In the genomic region with DNA sequence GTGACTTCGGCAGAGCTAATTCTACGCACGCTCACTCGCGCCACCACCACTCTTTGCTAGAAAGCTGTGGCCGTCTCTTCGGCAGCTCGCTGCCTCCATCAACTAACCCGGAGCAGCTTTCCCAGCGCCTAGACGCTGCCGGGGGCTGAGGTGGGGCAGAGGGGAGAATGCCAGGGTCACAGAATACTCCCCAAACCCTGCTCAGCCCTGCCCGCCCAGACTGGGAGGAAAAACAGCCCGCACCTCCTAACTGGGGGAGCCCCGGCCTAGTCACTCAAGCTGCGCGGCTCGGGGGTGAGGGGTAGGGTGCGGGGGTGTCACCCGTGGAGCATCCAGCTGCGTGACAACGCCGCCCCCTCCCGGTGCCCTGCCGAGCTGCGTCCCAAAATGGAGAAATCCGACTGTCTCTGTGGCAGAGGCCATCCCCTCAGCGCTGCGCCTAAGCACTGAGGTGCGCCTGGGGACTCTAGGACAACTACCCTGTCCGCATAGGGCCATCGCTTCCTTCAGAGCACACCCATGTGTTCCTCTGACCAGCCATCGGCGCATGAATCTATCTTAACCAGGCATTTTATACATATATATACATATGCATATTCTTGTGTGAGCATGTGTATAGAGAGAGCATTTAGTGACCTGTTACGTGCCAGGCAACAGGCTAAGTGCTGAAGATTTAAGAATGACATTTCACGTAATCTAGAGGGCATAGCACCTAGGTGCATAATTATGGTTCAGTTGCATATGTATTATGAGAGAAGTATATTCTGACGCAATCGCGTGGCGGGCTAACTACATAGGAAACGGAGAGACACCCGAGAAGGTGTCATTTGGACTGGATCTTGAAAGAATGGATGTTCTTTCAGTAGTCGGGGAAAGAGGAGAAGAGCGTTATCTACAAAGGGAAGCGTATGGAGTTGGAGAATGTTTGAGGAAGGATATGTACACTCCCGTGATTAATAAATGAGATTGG, we compare ENCODE assay signal across 1 cellular context.
TF ChIP-seq lines count a peak whose summit lies in the region.

No MANE protein-coding gene starts in this region.

TF ChIP-seq in HepG2, 621 proteins besides CTCF, POLR2A, EP300 and RAD21 (continued from another document and continues in another):
- TF ChIP-seq, protein P1, sequence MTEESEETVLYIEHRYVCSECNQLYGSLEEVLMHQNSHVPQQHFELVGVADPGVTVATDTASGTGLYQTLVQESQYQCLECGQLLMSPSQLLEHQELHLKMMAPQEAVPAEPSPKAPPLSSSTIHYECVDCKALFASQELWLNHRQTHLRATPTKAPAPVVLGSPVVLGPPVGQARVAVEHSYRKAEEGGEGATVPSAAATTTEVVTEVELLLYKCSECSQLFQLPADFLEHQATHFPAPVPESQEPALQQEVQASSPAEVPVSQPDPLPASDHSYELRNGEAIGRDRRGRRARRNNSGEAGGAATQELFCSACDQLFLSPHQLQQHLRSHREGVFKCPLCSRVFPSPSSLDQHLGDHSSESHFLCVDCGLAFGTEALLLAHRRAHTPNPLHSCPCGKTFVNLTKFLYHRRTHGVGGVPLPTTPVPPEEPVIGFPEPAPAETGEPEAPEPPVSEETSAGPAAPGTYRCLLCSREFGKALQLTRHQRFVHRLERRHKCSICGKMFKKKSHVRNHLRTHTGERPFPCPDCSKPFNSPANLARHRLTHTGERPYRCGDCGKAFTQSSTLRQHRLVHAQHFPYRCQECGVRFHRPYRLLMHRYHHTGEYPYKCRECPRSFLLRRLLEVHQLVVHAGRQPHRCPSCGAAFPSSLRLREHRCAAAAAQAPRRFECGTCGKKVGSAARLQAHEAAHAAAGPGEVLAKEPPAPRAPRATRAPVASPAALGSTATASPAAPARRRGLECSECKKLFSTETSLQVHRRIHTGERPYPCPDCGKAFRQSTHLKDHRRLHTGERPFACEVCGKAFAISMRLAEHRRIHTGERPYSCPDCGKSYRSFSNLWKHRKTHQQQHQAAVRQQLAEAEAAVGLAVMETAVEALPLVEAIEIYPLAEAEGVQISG (CRISPR knock-in tag; IDR thresholded peaks at IDR 0.05), result peak; percentile 11; the same call in 1 of the 2 replicates
- TF ChIP-seq, protein P2, sequence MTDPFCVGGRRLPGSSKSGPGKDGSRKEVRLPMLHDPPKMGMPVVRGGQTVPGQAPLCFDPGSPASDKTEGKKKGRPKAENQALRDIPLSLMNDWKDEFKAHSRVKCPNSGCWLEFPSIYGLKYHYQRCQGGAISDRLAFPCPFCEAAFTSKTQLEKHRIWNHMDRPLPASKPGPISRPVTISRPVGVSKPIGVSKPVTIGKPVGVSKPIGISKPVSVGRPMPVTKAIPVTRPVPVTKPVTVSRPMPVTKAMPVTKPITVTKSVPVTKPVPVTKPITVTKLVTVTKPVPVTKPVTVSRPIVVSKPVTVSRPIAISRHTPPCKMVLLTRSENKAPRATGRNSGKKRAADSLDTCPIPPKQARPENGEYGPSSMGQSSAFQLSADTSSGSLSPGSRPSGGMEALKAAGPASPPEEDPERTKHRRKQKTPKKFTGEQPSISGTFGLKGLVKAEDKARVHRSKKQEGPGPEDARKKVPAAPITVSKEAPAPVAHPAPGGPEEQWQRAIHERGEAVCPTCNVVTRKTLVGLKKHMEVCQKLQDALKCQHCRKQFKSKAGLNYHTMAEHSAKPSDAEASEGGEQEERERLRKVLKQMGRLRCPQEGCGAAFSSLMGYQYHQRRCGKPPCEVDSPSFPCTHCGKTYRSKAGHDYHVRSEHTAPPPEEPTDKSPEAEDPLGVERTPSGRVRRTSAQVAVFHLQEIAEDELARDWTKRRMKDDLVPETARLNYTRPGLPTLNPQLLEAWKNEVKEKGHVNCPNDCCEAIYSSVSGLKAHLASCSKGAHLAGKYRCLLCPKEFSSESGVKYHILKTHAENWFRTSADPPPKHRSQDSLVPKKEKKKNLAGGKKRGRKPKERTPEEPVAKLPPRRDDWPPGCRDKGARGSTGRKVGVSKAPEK (CRISPR knock-in tag; IDR thresholded peaks at IDR 0.05; ENCODE audit: borderline replicate concordance), result 0 out of 2 replicates have a peak, but pooled peaks have one; percentile 40
- TF ChIP-seq STAG1 (CRISPR knock-in tag; IDR thresholded peaks at IDR 0.05) (peak; percentile 76), SKI (IDR thresholded peaks at IDR 0.05; ENCODE audit: partially characterized antibody) (no peak), ZBTB38 (CRISPR knock-in tag; IDR thresholded peaks at IDR 0.05) (peak; percentile 67; the same call in 1 of the 2 replicates), SRSF1 (optimal IDR thresholded peaks at IDR 0.05; ENCODE audit: low read depth, low read length) (no peak), ZNF766 (CRISPR knock-in tag; IDR thresholded peaks at IDR 0.05; ENCODE audit: borderline replicate concordance) (no peak), ZNF672 (CRISPR knock-in tag; IDR thresholded peaks at IDR 0.05) (no peak), RBFOX2 (IDR thresholded peaks at IDR 0.05; ENCODE audit: low read depth, low read length) (no peak), YY1 (IDR thresholded peaks at IDR 0.05; ENCODE audit: insufficient read depth, insufficient replicate concordance, low read depth, low read length) (peak; percentile 46), RFXANK (CRISPR knock-in tag; IDR thresholded peaks at IDR 0.05) (no peak), KDM5A (IDR thresholded peaks at IDR 0.05; ENCODE audit: borderline replicate concordance, low read length) (no peak), KDM5B (CRISPR knock-in tag; IDR thresholded peaks at IDR 0.05; ENCODE audit: borderline replicate concordance) (peak; percentile 10; the same call in 1 of the 2 replicates), SRY (CRISPR knock-in tag; IDR thresholded peaks at IDR 0.05) (peak; percentile 1; the same call in 1 of the 2 replicates), SPEN (CRISPR knock-in tag; IDR thresholded peaks at IDR 0.05; ENCODE audit: low read depth) (no peak), ZGPAT (CRISPR knock-in tag; IDR thresholded peaks at IDR 0.05) (0 out of 2 replicates have a peak, but pooled peaks have one; percentile 46), PAXIP1 (CRISPR knock-in tag; conservative IDR thresholded peaks at IDR 0.05) (no peak), ZNF780A (CRISPR knock-in tag; IDR thresholded peaks at IDR 0.05) (no peak), ZHX2 (IDR thresholded peaks at IDR 0.05; ENCODE audit: low read depth) (peak; percentile 58), ZHX2 (CRISPR knock-in tag; IDR thresholded peaks at IDR 0.05; ENCODE audit: borderline replicate concordance) (no peak), BORCS8-MEF2B (CRISPR knock-in tag; IDR thresholded peaks at IDR 0.05) (no peak), DMAP1 (CRISPR knock-in tag; IDR thresholded peaks at IDR 0.05) (peak; percentile 23; the same call in 1 of the 2 replicates), CEBPB (IDR thresholded peaks at IDR 0.05; ENCODE audit: borderline replicate concordance, low read depth, low read length) (peak; percentile 64), ZSCAN22 (CRISPR knock-in tag; IDR thresholded peaks at IDR 0.05) (peak; percentile 25; the same call in 1 of the 2 replicates), CBFB (CRISPR knock-in tag; IDR thresholded peaks at IDR 0.05) (no peak), ASH2L (IDR thresholded peaks at IDR 0.05; ENCODE audit: insufficient read length, low read depth, low read length) (peak; percentile 1), ZNF891 (CRISPR knock-in tag; IDR thresholded peaks at IDR 0.05) (0 out of 2 replicates have a peak, but pooled peaks have one; percentile 22), MEIS1 (CRISPR knock-in tag; IDR thresholded peaks at IDR 0.05; ENCODE audit: borderline replicate concordance) (peak; percentile 1), DNMT1 (CRISPR knock-in tag; IDR thresholded peaks at IDR 0.05) (0 out of 2 replicates have a peak, but pooled peaks have one; percentile 35)
- TF ChIP-seq, protein P3, sequence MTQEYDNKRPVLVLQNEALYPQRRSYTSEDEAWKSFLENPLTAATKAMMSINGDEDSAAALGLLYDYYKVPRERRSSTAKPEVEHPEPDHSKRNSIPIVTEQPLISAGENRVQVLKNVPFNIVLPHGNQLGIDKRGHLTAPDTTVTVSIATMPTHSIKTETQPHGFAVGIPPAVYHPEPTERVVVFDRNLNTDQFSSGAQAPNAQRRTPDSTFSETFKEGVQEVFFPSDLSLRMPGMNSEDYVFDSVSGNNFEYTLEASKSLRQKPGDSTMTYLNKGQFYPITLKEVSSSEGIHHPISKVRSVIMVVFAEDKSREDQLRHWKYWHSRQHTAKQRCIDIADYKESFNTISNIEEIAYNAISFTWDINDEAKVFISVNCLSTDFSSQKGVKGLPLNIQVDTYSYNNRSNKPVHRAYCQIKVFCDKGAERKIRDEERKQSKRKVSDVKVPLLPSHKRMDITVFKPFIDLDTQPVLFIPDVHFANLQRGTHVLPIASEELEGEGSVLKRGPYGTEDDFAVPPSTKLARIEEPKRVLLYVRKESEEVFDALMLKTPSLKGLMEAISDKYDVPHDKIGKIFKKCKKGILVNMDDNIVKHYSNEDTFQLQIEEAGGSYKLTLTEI (CRISPR knock-in tag; conservative IDR thresholded peaks at IDR 0.05), result no peak
- TF ChIP-seq, protein P4, sequence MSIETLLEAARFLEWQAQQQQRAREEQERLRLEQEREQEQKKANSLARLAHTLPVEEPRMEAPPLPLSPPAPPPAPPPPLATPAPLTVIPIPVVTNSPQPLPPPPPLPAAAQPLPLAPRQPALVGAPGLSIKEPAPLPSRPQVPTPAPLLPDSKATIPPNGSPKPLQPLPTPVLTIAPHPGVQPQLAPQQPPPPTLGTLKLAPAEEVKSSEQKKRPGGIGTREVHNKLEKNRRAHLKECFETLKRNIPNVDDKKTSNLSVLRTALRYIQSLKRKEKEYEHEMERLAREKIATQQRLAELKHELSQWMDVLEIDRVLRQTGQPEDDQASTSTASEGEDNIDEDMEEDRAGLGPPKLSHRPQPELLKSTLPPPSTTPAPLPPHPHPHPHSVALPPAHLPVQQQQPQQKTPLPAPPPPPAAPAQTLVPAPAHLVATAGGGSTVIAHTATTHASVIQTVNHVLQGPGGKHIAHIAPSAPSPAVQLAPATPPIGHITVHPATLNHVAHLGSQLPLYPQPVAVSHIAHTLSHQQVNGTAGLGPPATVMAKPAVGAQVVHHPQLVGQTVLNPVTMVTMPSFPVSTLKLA (IDR thresholded peaks at IDR 0.05), result no peak
